ENCODE assay signal across 9 cellular contexts in the genomic region with DNA sequence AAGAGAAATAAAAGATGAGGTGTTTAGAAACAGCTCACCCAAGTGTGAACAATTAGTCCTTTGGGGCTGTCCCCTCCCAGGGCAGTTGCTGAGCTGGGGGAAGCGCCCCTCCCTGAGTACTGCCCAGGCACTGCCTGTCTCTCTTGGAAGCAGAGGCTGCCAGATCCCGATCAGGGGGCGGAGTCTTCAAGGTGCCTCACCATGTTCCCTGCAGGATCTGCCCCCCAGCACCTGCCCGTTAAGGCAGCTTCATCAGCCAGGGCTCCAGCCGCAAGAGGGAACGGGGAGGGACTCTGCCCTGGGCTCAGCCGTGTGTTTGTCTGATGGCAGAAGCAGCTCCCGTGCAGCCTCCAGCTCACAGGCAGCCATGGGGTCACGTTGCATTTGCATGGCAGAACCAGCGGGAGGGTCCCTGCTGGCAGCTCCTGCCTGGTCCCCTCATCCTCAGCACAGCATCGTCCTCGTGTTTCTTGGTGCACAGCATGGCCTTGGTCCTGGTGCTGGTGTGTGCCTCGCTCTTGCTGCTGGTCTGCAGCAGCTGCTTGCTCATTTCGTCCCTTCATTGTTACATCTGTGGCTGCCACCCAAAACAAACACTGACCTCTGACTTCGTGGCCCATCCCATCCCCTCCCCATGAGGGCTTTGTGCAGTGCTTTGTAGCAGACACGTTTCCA. TPM values are rescaled to one million over a fixed set of nuclear protein-coding genes. Genes with fewer than 3 reads are reported as not detected.
DNase-seq lines count a peak whose midpoint lies in the region; ATAC-seq and TF ChIP-seq lines count a peak whose summit lies in the region.
"Had no signal": no experiment of that assay in that cellular context is flagged by ENCODE, and none has a peak within 500 bp of the region (broad histone marks: within the 10 kb centered on the region; RNA-seq: fewer than 3 reads in every experiment).

No MANE protein-coding gene starts in this region.

- no peaks in the 10 kb centered on the region for H3K79me2 ChIP-seq in neural cell (replicated peaks; ENCODE audit: insufficient read depth, low read length)

- peak overlapping the region; percentile 35 for H2AFZ ChIP-seq in neural cell (ENCODE audit: low read depth, low read length)

- no peaks in the 10 kb centered on the region for H3K36me3 ChIP-seq in HUES6 (ENCODE audit: control insufficient read depth, insufficient read depth, low read length)
- H3K36me3 ChIP-seq in neural cell (ENCODE audit: insufficient read depth, low read length) = no peaks in the 10 kb centered on the region
- H3K36me3 ChIP-seq in gastroesophageal sphincter = peaks cover 0 to 1% of the 10 kb centered on the region in 2 donors

- H3K9me3 ChIP-seq in HUES6 (ENCODE audit: control insufficient read depth, insufficient read depth, low read depth, low read length) (0 out of 2 replicates have a peak, but pooled peaks cover 3% of the 10 kb centered on the region), neural cell (ENCODE audit: low read length) (no peaks in the 10 kb centered on the region), gastroesophageal sphincter (no peaks in the 10 kb centered on the region)

- H3K4me3 ChIP-seq in HUES6 (ENCODE audit: low read depth, low read length) (peak overlapping the region; percentile 6; the same call in 1 of the 2 replicates), neural cell (ENCODE audit: low read length) (peak overlapping the region; percentile 37), gastroesophageal sphincter (no peak overlapping the region)

- TF ChIP-seq RAD21 in neural cell (conservative IDR thresholded peaks at IDR 0.05) = no peak

- TF ChIP-seq EP300 in neural cell (conservative IDR thresholded peaks at IDR 0.05; ENCODE audit: poor library complexity, severe bottlenecking) (no peak), gastroesophageal sphincter (IDR thresholded peaks at IDR 0.05) (no peak)

- peaks cover 52% of the 10 kb centered on the region for H3K27me3 ChIP-seq in HUES6 (ENCODE audit: control insufficient read depth, insufficient read depth, low read length)
- H3K27me3 ChIP-seq in neural cell (ENCODE audit: insufficient read depth, low read depth, low read length) = no peaks in the 10 kb centered on the region
- peaks cover 18% of the 10 kb centered on the region for H3K27me3 ChIP-seq in gastroesophageal sphincter

- no peak overlapping the region for H3K27ac ChIP-seq in HUES6 (ENCODE audit: low read depth, low read length)
- H3K27ac ChIP-seq in neural cell (ENCODE audit: low read length) = no peak overlapping the region
- H3K27ac ChIP-seq in gastroesophageal sphincter = no peak overlapping the region

- no peaks in the 10 kb centered on the region for H3F3A ChIP-seq in neural cell (ENCODE audit: insufficient read depth, low read length, poor library complexity, severe bottlenecking)

- WGBS in gastroesophageal sphincter (ENCODE audit: low coverage in 1 of 2), 2 donors = 24 to 30% methylated on average over 4 to 9 of the region's 16 CpGs

- H3K4me1 ChIP-seq in HUES6 (ENCODE audit: control insufficient read depth, insufficient read depth, low read length) (peaks cover 7% of the 10 kb centered on the region), gastroesophageal sphincter (peaks cover 0 to 13% (median 0%) of the 10 kb centered on the region in 3 donors)

- DNase-seq in DMS53 (lab: John Stamatoyannopoulos, UW) = peak; percentile 60
- DNase-seq in anterior cingulate cortex (lab: John Stamatoyannopoulos, UW) = peak in 35 of 58 donors; percentile 46 to 84 (median 70)
- DNase-seq in NCI-H1694 treated with DMSO at 0.1 percent for 48 hours (lab: John Stamatoyannopoulos, UW) = no peak
- DNase-seq in NCI-H2029 (lab: John Stamatoyannopoulos, UW) = no peak
- DNase-seq: NCI-H2081 treated with DMSO at 0.1 percent for 48 hours, T-helper 2 cell had no signal

- H3K9ac ChIP-seq in HUES6 (ENCODE audit: low read length) (no peak overlapping the region), neural cell (ENCODE audit: low read length) (peak overlapping the region; percentile 38)

- ATAC-seq in gastroesophageal sphincter = no peak

- H3K9me2 ChIP-seq in neural cell (ENCODE audit: insufficient read depth, low read length) = no peaks in the 10 kb centered on the region

- TF ChIP-seq CTCF in neural cell (IDR thresholded peaks at IDR 0.05; ENCODE audit: poor library complexity, severe bottlenecking) (no peak), gastroesophageal sphincter (IDR thresholded peaks at IDR 0.05) (no peak)

- no peak overlapping the region for H3K4me2 ChIP-seq in neural cell (ENCODE audit: low read length)

- H4K20me1 ChIP-seq in neural cell (ENCODE audit: insufficient read depth) = no peaks in the 10 kb centered on the region

- no peak for TF ChIP-seq POLR2A in gastroesophageal sphincter (IDR thresholded peaks at IDR 0.05)

TF ChIP-seq in neural cell, 6 proteins besides CTCF, POLR2A, EP300 and RAD21:
- no peak for TF ChIP-seq EZH2 (IDR thresholded peaks at IDR 0.05; ENCODE audit: borderline replicate concordance, insufficient read depth, low read length, poor library complexity, severe bottlenecking)
- peak; percentile 32 for TF ChIP-seq MXI1 (conservative IDR thresholded peaks at IDR 0.05; ENCODE audit: poor library complexity, severe bottlenecking)

RNA-seq across cellular contexts. Expression of a gene that starts 10.7 kb away (rescaled TPM):
- polyA plus RNA-seq in neural cell = 116 and 143 TPM in 2 replicates
- polyA minus RNA-seq in neural cell = 102 and 118 TPM in 2 replicates
- total RNA-seq in gastroesophageal sphincter = 1 to 10 TPM; 1.6 to 2.6 (median 1.9) TPM

Comparison
In these comparisons a context has a peak if more than half of its experiments do, and no peak if none do; other contexts are left out.
1. DNase-seq: peak in DMS53 (single experiment) and anterior cingulate cortex (35 of 58); none in NCI-H1694 treated with DMSO at 0.1 percent for 48 hours (single experiment) and NCI-H2029 (single experiment).
2. H3K4me3 ChIP-seq: peak in HUES6 (single experiment) and neural cell (single experiment); none in gastroesophageal sphincter (0 of 2).